ENCODE assay signal across 31 cellular contexts in genomic region chr5:104429911-104430310, GRCh38.
A peak's percentile ranks its signal among the peaks of the same experiment; 100 is the strongest.
DNase-seq lines count a peak whose midpoint lies in the region; ATAC-seq, FAIRE-seq and TF ChIP-seq lines count a peak whose summit lies in the region.
"Had no signal": no experiment of that assay in that cellular context is flagged by ENCODE, and none has a peak within 500 bp of the region (broad histone marks: within the 10 kb centered on the region; RNA-seq: fewer than 3 reads in every experiment).

No MANE protein-coding gene starts in this region.

- no peak overlapping the region for H3K4me2 ChIP-seq in PC-9
- H3K4me2 ChIP-seq in neural cell (ENCODE audit: low read length), result no peak overlapping the region
- H3K4me2 ChIP-seq: A549; BLaER1; BLaER1 treated with 17β-estradiol and CSF1 and Interleukin-3, amounts not matched to agents 10 nM and 100 nM had no signal

- POLR2A ChIA-PET in PC-9 (lab: Charles Lee; ENCODE audit: unreplicated experiment) (no interaction called here), RWPE1 (lab: Yijun Ruan, JAX; ENCODE audit: low non-redundant PET) (no interaction called here)

- BruUV-seq in PC-9 (replicated peaks; lab: Mats Ljungman, UMichigan), result no TSS peak

- no peaks in the 10 kb centered on the region for H3K4me1 ChIP-seq in PC-9 (replicated peaks; ENCODE audit: insufficient read depth)
- H3K4me1 ChIP-seq: A549; BLaER1; BLaER1 treated with 17β-estradiol and CSF1 and Interleukin-3, amounts not matched to agents 10 nM and 100 nM; Caco-2 had no signal

- FAIRE-seq in colon (lab: Jason Lieb, UNC), result peak; percentile 51
- FAIRE-seq: A549 had no signal

- no peak overlapping the region for H3K4me3 ChIP-seq in PC-9
- no peak overlapping the region for H3K4me3 ChIP-seq in neural cell (ENCODE audit: low read length)
- H3K4me3 ChIP-seq: A549; BLaER1; BLaER1 treated with 17β-estradiol and CSF1 and Interleukin-3, amounts not matched to agents 10 nM and 100 nM had no signal

- H3K79me2 ChIP-seq in PC-9 (ENCODE audit: low read depth), result no peaks in the 10 kb centered on the region
- H3K79me2 ChIP-seq in neural cell (replicated peaks; ENCODE audit: insufficient read depth, low read length), result no peaks in the 10 kb centered on the region

- H3K9me2 ChIP-seq in PC-9 (ENCODE audit: insufficient read depth), result no peaks in the 10 kb centered on the region
- H3K9me2 ChIP-seq in neural cell (ENCODE audit: insufficient read depth, low read length), result no peaks in the 10 kb centered on the region

- intact Hi-C loops in PC-9 (cut with micrococcal nuclease; ENCODE audit: unreplicated experiment) (no loop called here), left ventricle myocardium superior (cut with micrococcal nuclease) (no loop called here)

- CTCF ChIA-PET in PC-9 (lab: Charles Lee), result no interaction called here
- CTCF ChIA-PET in RWPE1 (lab: Yijun Ruan, JAX), result no interaction called here

- TF ChIP-seq EP300 in neural cell (conservative IDR thresholded peaks at IDR 0.05; ENCODE audit: poor library complexity, severe bottlenecking), result peak; percentile 54

- H3F3A ChIP-seq in PC-9 (ENCODE audit: insufficient read depth, low read depth), result no peaks in the 10 kb centered on the region
- no peaks in the 10 kb centered on the region for H3F3A ChIP-seq in neural cell (ENCODE audit: insufficient read depth, low read length, poor library complexity, severe bottlenecking)

- no peaks in the 10 kb centered on the region for H3K9me3 ChIP-seq in PC-9 (ENCODE audit: insufficient read depth, low read depth)
- no peaks in the 10 kb centered on the region for H3K9me3 ChIP-seq in neural cell (ENCODE audit: low read length)
- H3K9me3 ChIP-seq: A549; BE2C; BLaER1; BLaER1 treated with 17β-estradiol and CSF1 and Interleukin-3, amounts not matched to agents 10 nM and 100 nM; Caco-2 had no signal

- H3K27me3 ChIP-seq in PC-9 (ENCODE audit: insufficient read depth, low read depth), result no peaks in the 10 kb centered on the region
- no peaks in the 10 kb centered on the region for H3K27me3 ChIP-seq in neural cell (ENCODE audit: insufficient read depth, low read depth, low read length)
- H3K27me3 ChIP-seq: BE2C; BLaER1; BLaER1 treated with 17β-estradiol and CSF1 and Interleukin-3, amounts not matched to agents 10 nM and 100 nM had no signal

- H2AFZ ChIP-seq in PC-9 (0 out of 2 replicates have a peak overlapping the region, but pooled peaks have one; percentile 5), neural cell (ENCODE audit: low read depth, low read length) (no peak overlapping the region)

- no peak overlapping the region for H3K9ac ChIP-seq in neural cell (ENCODE audit: low read length)
- H3K9ac ChIP-seq: BLaER1; BLaER1 treated with 17β-estradiol and CSF1 and Interleukin-3, amounts not matched to agents 10 nM and 100 nM had no signal

- ATAC-seq in HG02763 (IDR thresholded peaks at IDR 0.05; ENCODE audit: unreplicated experiment) (no peak), left ventricle myocardium superior (no peak)
- ATAC-seq: A549; CD8-positive, alpha-beta T cell had no signal

- DNase-seq in PC-9, result no peak
- no peak for DNase-seq in RWPE1 (ENCODE audit: low spot score)
- no peak for DNase-seq in left ventricle myocardium superior
- DNase-seq: 8988T; ACHN; AML-193; BE2C; C1 segment of cervical spinal cord; Caco-2; Calu3; CD4-positive, alpha-beta memory T cell; CD4-positive, alpha-beta T cell; CD4-positive, CD25-positive, alpha-beta regulatory T cell; CD8-positive, alpha-beta memory T cell; CD8-positive, alpha-beta T cell; COR-L47; DMS 273 treated with DMSO at 0.1 percent for 48 hours; DMS153; DMS53; DMS79; DMS79 treated with DMSO at 0.1 percent for 48 hours; DND-41; EL had no signal

- H3K27ac ChIP-seq in PC-9 (no peak overlapping the region), neural cell (ENCODE audit: low read length) (no peak overlapping the region), RWPE1 (no peak overlapping the region)
- H3K27ac ChIP-seq: 22Rv1; A549; BLaER1; BLaER1 treated with 17β-estradiol and CSF1 and Interleukin-3, amounts not matched to agents 10 nM and 100 nM; C4-2B had no signal

- no peak for TF ChIP-seq RAD21 in neural cell (conservative IDR thresholded peaks at IDR 0.05)

- no peak for TF ChIP-seq CTCF in PC-9 (conservative IDR thresholded peaks at IDR 0.05)
- no peak for TF ChIP-seq CTCF in neural cell (IDR thresholded peaks at IDR 0.05; ENCODE audit: poor library complexity, severe bottlenecking)
- no peak for TF ChIP-seq CTCF in RWPE1 (conservative IDR thresholded peaks at IDR 0.05; ENCODE audit: low read depth)

- no peaks in the 10 kb centered on the region for H4K20me1 ChIP-seq in PC-9 (ENCODE audit: insufficient read depth)
- no peaks in the 10 kb centered on the region for H4K20me1 ChIP-seq in neural cell (ENCODE audit: insufficient read depth)
- H4K20me1 ChIP-seq: BLaER1; BLaER1 treated with 17β-estradiol and CSF1 and Interleukin-3, amounts not matched to agents 10 nM and 100 nM had no signal

- H3K36me3 ChIP-seq in PC-9 (ENCODE audit: low read depth) (no peaks in the 10 kb centered on the region), neural cell (ENCODE audit: insufficient read depth, low read length) (no peaks in the 10 kb centered on the region)
- H3K36me3 ChIP-seq: BE2C; BLaER1; BLaER1 treated with 17β-estradiol and CSF1 and Interleukin-3, amounts not matched to agents 10 nM and 100 nM had no signal

TF ChIP-seq in neural cell, 6 proteins besides CTCF, POLR2A, EP300 and RAD21:
- TF ChIP-seq REST (IDR thresholded peaks at IDR 0.05; ENCODE audit: borderline replicate concordance) (no peak), POLR2AphosphoS5 (IDR thresholded peaks at IDR 0.05) (peak; percentile 79)
TF ChIP-seq in neural cell: peak in this region for 1.
